19 cellular contexts compared by ENCODE assay signal in the genomic region with DNA sequence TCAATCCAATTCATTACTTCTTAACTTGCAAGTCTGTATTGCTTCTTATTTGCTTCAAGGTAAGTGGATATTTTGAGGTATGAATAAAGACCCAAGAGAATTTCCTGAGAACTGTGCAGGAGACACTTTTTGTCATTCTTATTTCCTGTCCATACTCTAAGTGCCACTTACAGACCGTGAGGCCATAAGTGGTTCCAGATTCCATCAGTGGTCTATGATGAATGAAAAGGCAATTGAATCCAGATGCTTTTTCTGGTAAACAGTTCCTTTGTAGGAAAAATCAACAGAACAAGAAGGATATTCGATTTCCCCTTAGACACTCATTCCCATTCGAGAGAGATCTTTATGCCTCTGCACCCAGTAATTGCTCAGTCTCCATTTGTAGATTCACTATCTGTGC. TPM values are rescaled to one million over a fixed set of nuclear protein-coding genes. Genes with fewer than 3 reads are reported as not detected.
"Had no signal": no experiment of that assay in that cellular context is flagged by ENCODE, and none has a peak within 500 bp of the region (broad histone marks: within the 10 kb centered on the region; RNA-seq: fewer than 3 reads in every experiment).

No MANE protein-coding gene starts in this region.

- H3K9me3 ChIP-seq: heart right ventricle, mucosa of descending colon, ovary, right atrium auricular region, stomach, thoracic aorta, transverse colon had no signal

- H3K36me3 ChIP-seq: heart right ventricle, ovary, right atrium auricular region, stomach, thoracic aorta, transverse colon had no signal

- H3K4me1 ChIP-seq: right atrium auricular region, stomach, transverse colon had no signal

- H3K27ac ChIP-seq: dorsolateral prefrontal cortex, heart right ventricle, ovary, right atrium auricular region, stomach, thoracic aorta, transverse colon had no signal

- H3K27me3 ChIP-seq: heart right ventricle, ovary, right atrium auricular region had no signal

- DNase-seq: cortex of kidney; dorsolateral prefrontal cortex; effector CD8-positive, alpha-beta T cell; heart right ventricle; islet precursor cell; mammary epithelial cell; mucosa of descending colon; natural killer cell; nucleus accumbens; ovary; small intestine; stimulated activated CD4-positive, alpha-beta T cell treated with anti-CD3 and anti-CD28 coated beads, Interleukin-12 subunit alpha, Interleukin-12 subunit beta, amount 100 ng/mL, for 4 hours; stimulated activated naive CD4-positive, alpha-beta T cell; stomach; substantia nigra; transverse colon had no signal

- H3K4me3 ChIP-seq: dorsolateral prefrontal cortex, heart right ventricle, mucosa of descending colon, ovary, right atrium auricular region, stomach, thoracic aorta, transverse colon had no signal

- ATAC-seq: heart right ventricle, left lobe of liver, mucosa of descending colon, natural killer cell had no signal

RNA-seq across cellular contexts. Expression of gene PDE10A, which starts 58.3 kb away (rescaled TPM):
- total RNA-seq: mammary epithelial cell, natural killer cell had no signal
- polyA plus RNA-seq: mammary epithelial cell had no signal
